Comparison of ENCODE assay signal across 30 cellular contexts in the genomic region with DNA sequence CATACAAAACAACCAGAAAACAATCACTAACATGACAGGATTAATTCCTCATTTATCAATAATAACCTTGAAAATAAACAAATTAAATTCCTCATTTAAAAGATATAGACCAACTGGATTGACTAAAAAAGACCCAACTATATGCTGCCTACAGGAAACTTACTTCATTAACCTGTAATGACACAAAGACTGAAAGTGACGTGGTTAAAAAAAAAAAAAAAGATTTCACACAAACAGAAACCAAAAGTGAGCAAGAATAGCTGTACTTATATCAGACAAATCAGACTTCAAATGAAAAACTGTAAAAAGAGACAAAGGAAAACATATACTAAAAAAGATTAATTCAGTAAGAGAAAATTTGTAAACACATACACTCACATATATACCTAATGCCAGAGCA.
DNase-seq lines count a peak whose midpoint lies in the region; ATAC-seq and TF ChIP-seq lines count a peak whose summit lies in the region.
"Had no signal": no experiment of that assay in that cellular context is flagged by ENCODE, and none has a peak within 500 bp of the region (broad histone marks: within the 10 kb centered on the region; RNA-seq: fewer than 3 reads in every experiment).

No MANE protein-coding gene starts in this region.

- no peak for TF ChIP-seq CTCF in MM.1S (IDR thresholded peaks at IDR 0.05; ENCODE audit: low read length)
- TF ChIP-seq CTCF in type B pancreatic cell (conservative IDR thresholded peaks at IDR 0.05), result no peak

- no peaks in the 10 kb centered on the region for H3K9me2 ChIP-seq in MM.1S (replicated peaks; ENCODE audit: insufficient read depth, low read length)

- no peaks in the 10 kb centered on the region for H3K9me3 Mint-ChIP-seq in type B pancreatic cell

- H3K79me2 ChIP-seq in MM.1S (ENCODE audit: low read length), result no peaks in the 10 kb centered on the region

- no peak overlapping the region for H3K4me3 ChIP-seq in MM.1S (ENCODE audit: low read length)
- H3K4me3 ChIP-seq: Peyer's patch, thoracic aorta, vagina had no signal

- no peaks in the 10 kb centered on the region for H3K4me1 Mint-ChIP-seq in type B pancreatic cell (ENCODE audit: unreplicated experiment)
- H3K4me1 Mint-ChIP-seq: activated CD8-positive, alpha-beta memory T cell treated with anti-CD3 and anti-CD28 coated beads, Interleukin-2, amount 10 ng/mL, durations not matched to agents 7 days and 5 days; activated naive CD4-positive, alpha-beta T cell treated with anti-CD3 and anti-CD28 coated beads, Interleukin-2, amount 50 U/mL, for 24 hours had no signal

- no peaks in the 10 kb centered on the region for H3K27me3 Mint-ChIP-seq in type B pancreatic cell
- H3K27me3 Mint-ChIP-seq: activated CD4-positive, alpha-beta T cell treated with anti-CD3 and anti-CD28 coated beads, Interleukin-2, amount 10 ng/mL, durations not matched to agents 7 days and 5 days; activated CD8-positive, alpha-beta memory T cell treated with anti-CD3 and anti-CD28 coated beads, Interleukin-2, amount 10 ng/mL, durations not matched to agents 7 days and 5 days; activated naive CD4-positive, alpha-beta T cell treated with anti-CD3 and anti-CD28 coated beads, Interleukin-2, amount 50 U/mL, for 24 hours had no signal

- no peaks in the 10 kb centered on the region for H3K27me3 ChIP-seq in MM.1S (replicated peaks; ENCODE audit: insufficient read depth, low read length)
- H3K27me3 ChIP-seq: neutrophil, Peyer's patch, vagina had no signal

- H3K27ac ChIP-seq in MM.1S (ENCODE audit: low read length), result no peak overlapping the region
- H3K27ac ChIP-seq: neutrophil, Peyer's patch, thoracic aorta, vagina had no signal

- no peaks in the 10 kb centered on the region for H3K36me3 Mint-ChIP-seq in type B pancreatic cell
- H3K36me3 Mint-ChIP-seq: activated CD8-positive, alpha-beta memory T cell treated with anti-CD3 and anti-CD28 coated beads, Interleukin-2, amount 10 ng/mL, durations not matched to agents 7 days and 5 days; activated naive CD4-positive, alpha-beta T cell treated with anti-CD3 and anti-CD28 coated beads, Interleukin-2, amount 50 U/mL, for 24 hours had no signal

- H4K20me1 ChIP-seq in MM.1S (ENCODE audit: insufficient read depth, low read length), result no peaks in the 10 kb centered on the region

- H3F3A ChIP-seq in MM.1S (ENCODE audit: insufficient read depth, low read length), result no peaks in the 10 kb centered on the region

- peak overlapping the region; percentile 31 for H3K4me2 ChIP-seq in MM.1S (ENCODE audit: low read depth, low read length)

- H3K9me3 ChIP-seq in MM.1S (replicated peaks; ENCODE audit: insufficient read depth, low read length), result no peaks in the 10 kb centered on the region
- H3K9me3 ChIP-seq: neutrophil, Peyer's patch, vagina had no signal

- H2AFZ ChIP-seq in MM.1S (ENCODE audit: low read length), result no peak overlapping the region

- DNase-seq in MM.1S (peak; percentile 64), NCI-H2107 (lab: John Stamatoyannopoulos, UW) (no peak), type B pancreatic cell (ENCODE audit: extremely low spot score, unreplicated experiment) (no peak)
- no peak for DNase-seq in stimulated activated CD4-positive, alpha-beta T cell treated with anti-CD3 and anti-CD28 coated beads, Interleukin-4, amount 100 ng/mL, for 4 hours
- no peak for DNase-seq in activated CD8-positive, alpha-beta memory T cell treated with anti-CD3 and anti-CD28 coated beads, Interleukin-2, amount 50 U/mL, for 48 hours
- DNase-seq: activated CD4-positive, alpha-beta T cell treated with anti-CD3 and anti-CD28 coated beads, Interleukin-2, amount 10 ng/mL, durations not matched to agents 7 days and 5 days; activated CD8-positive, alpha-beta memory T cell treated with anti-CD3 and anti-CD28 coated beads, Interleukin-2, amount 10 ng/mL, durations not matched to agents 7 days and 5 days; C1 segment of cervical spinal cord; COR-L47; effector CD4-positive, alpha-beta T cell; GF-D8; glutamatergic neuron; H7; left ventricle myocardium superior; NCI-H1105 treated with DMSO at 0.1 percent for 48 hours; NCI-H2029; NCI-H526 treated with DMSO at 0.1 percent for 48 hours; Peyer's patch; SHP77 treated with DMSO at 0.1 percent for 48 hours; stimulated activated naive CD4-positive, alpha-beta T cell treated with Interleukin-2 at 50 U/mL for 16 hours; T-helper 9 cell had no signal

- no peak overlapping the region for H3K27ac Mint-ChIP-seq in type B pancreatic cell
- H3K27ac Mint-ChIP-seq: activated CD4-positive, alpha-beta T cell treated with anti-CD3 and anti-CD28 coated beads, Interleukin-2, amount 10 ng/mL, durations not matched to agents 7 days and 5 days; activated CD8-positive, alpha-beta memory T cell treated with anti-CD3 and anti-CD28 coated beads, Interleukin-2, amount 10 ng/mL, durations not matched to agents 7 days and 5 days; activated naive CD4-positive, alpha-beta T cell treated with anti-CD3 and anti-CD28 coated beads, Interleukin-2, amount 50 U/mL, for 24 hours; activated T-helper 1 cell treated with anti-CD3 and anti-CD28 coated beads, Interleukin-12 subunit alpha, Interleukin-12 subunit beta, Interleukin-2, Interleukin-4 antibody, amounts not matched to agents 30 ng/mL and 10 ng/mL and 1 ng/mL, durations not matched to agents 14 hours and 24 hours and 36 hours had no signal

- H3K9ac ChIP-seq in MM.1S (ENCODE audit: low read length), result no peak overlapping the region

- H3K4me1 ChIP-seq in MM.1S (ENCODE audit: low read length), result no peaks in the 10 kb centered on the region
- H3K4me1 ChIP-seq: Peyer's patch, vagina had no signal

- no peak overlapping the region for H3K4me3 Mint-ChIP-seq in type B pancreatic cell
- H3K4me3 Mint-ChIP-seq: activated CD4-positive, alpha-beta T cell treated with anti-CD3 and anti-CD28 coated beads, Interleukin-2, amount 10 ng/mL, durations not matched to agents 7 days and 5 days; activated CD8-positive, alpha-beta memory T cell treated with anti-CD3 and anti-CD28 coated beads, Interleukin-2, amount 10 ng/mL, durations not matched to agents 7 days and 5 days; activated naive CD4-positive, alpha-beta T cell treated with anti-CD3 and anti-CD28 coated beads, Interleukin-2, amount 50 U/mL, for 24 hours; activated T-helper 1 cell treated with anti-CD3 and anti-CD28 coated beads, Interleukin-12 subunit alpha, Interleukin-12 subunit beta, Interleukin-2, Interleukin-4 antibody, amounts not matched to agents 30 ng/mL and 10 ng/mL and 1 ng/mL, durations not matched to agents 14 hours and 24 hours and 36 hours had no signal

- peak; percentile 70 for ATAC-seq in GM18858 (IDR thresholded peaks at IDR 0.05; ENCODE audit: unreplicated experiment)
- ATAC-seq in GM19455 (IDR thresholded peaks at IDR 0.05; ENCODE audit: unreplicated experiment), result peak; percentile 64
- ATAC-seq in HG03108 (IDR thresholded peaks at IDR 0.05; ENCODE audit: unreplicated experiment), result peak; percentile 43
- ATAC-seq: activated CD8-positive, alpha-beta memory T cell treated with anti-CD3 and anti-CD28 coated beads, Interleukin-2, amount 10 ng/mL, durations not matched to agents 7 days and 5 days; left ventricle myocardium superior; sciatic nerve had no signal

- H3K36me3 ChIP-seq in MM.1S (replicated peaks; ENCODE audit: insufficient read depth, low read length), result no peaks in the 10 kb centered on the region
- H3K36me3 ChIP-seq: neutrophil, Peyer's patch, thoracic aorta, vagina had no signal
